In genomic region chr15:92495468-92495867, GRCh38 we compare ENCODE assay signal across 22 cellular contexts.
"Had no signal": no experiment of that assay in that cellular context is flagged by ENCODE, and none has a peak within 500 bp of the region (broad histone marks: within the 10 kb centered on the region; RNA-seq: fewer than 3 reads in every experiment).

No MANE protein-coding gene starts in this region.

- ATAC-seq: left lung; naive thymus-derived CD8-positive, alpha-beta T cell; pancreas; right cardiac atrium; T-cell; WTC11 had no signal

- H3K4me1 ChIP-seq: left lung, pancreas, tibial artery had no signal

- H3K36me3 ChIP-seq: left lung, pancreas, tibial artery had no signal

- H3K9me3 Mint-ChIP-seq: dendritic cell treated with granulocyte-macrophage colony-stimulating factor and Interleukin-4, amounts not matched to agents 40 ng/mL and 50 ng/mL, for 4 days had no signal

- H3K27me3 ChIP-seq: pancreas had no signal

- H3K27ac ChIP-seq: left lung, pancreas, tibial artery had no signal

- H3K4me3 Mint-ChIP-seq: activated naive CD8-positive, alpha-beta T cell treated with anti-CD3 and anti-CD28 coated beads for 36 hours; dendritic cell treated with granulocyte-macrophage colony-stimulating factor and Interleukin-4, amounts not matched to agents 40 ng/mL and 50 ng/mL, for 4 days; naive thymus-derived CD8-positive, alpha-beta T cell; stimulated activated naive CD8-positive, alpha-beta T cell treated with anti-CD3 and anti-CD28 coated beads, Interleukin-15, Interleukin-2, amounts not matched to agents 100 ng/mL and 50 ng/mL, for 24 hours; T-cell; WTC11 had no signal

- DNase-seq: activated CD4-positive, alpha-beta T cell treated with anti-CD3 and anti-CD28 coated beads, Interleukin-2, amount 50 U/mL, for 4 hours; activated CD8-positive, alpha-beta memory T cell treated with anti-CD3 and anti-CD28 coated beads, Interleukin-2, amount 50 U/mL, for 48 hours; activated naive CD4-positive, alpha-beta T cell treated with Interleukin-2 at 50 U/mL for 16 hours; activated naive CD8-positive, alpha-beta T cell treated with anti-CD3 and anti-CD28 coated beads for 36 hours; activated T-cell treated with anti-CD3 and anti-CD28 coated beads, Interleukin-2, amount 50 U/mL, for 48 hours; effector CD4-positive, alpha-beta T cell; glutamatergic neuron; hippocampal formation; kidney glomerular epithelial cell; left lung; naive thymus-derived CD8-positive, alpha-beta T cell; pancreas; right cardiac atrium; stimulated activated CD4-positive, alpha-beta T cell treated with anti-CD3 and anti-CD28 coated beads, Interleukin-12 subunit alpha, Interleukin-12 subunit beta, amount 100 ng/mL, for 4 hours; stimulated activated CD4-positive, alpha-beta T cell treated with anti-CD3 and anti-CD28 coated beads, Interleukin-4, amount 100 ng/mL, for 4 hours; T-cell; T-helper 9 cell; tibial artery had no signal

- H3K4me1 Mint-ChIP-seq: activated naive CD8-positive, alpha-beta T cell treated with anti-CD3 and anti-CD28 coated beads for 36 hours; naive thymus-derived CD8-positive, alpha-beta T cell; T-cell; WTC11 had no signal

- H3K9me3 ChIP-seq: pancreas had no signal

- H3K36me3 Mint-ChIP-seq: activated naive CD8-positive, alpha-beta T cell treated with anti-CD3 and anti-CD28 coated beads for 36 hours; T-cell; WTC11 had no signal

- H3K4me3 ChIP-seq: left lung, lung, pancreas, tibial artery had no signal

- H3K27ac Mint-ChIP-seq: activated naive CD8-positive, alpha-beta T cell treated with anti-CD3 and anti-CD28 coated beads for 36 hours; dendritic cell treated with granulocyte-macrophage colony-stimulating factor and Interleukin-4, amounts not matched to agents 40 ng/mL and 50 ng/mL, for 4 days; naive thymus-derived CD8-positive, alpha-beta T cell; stimulated activated naive CD8-positive, alpha-beta T cell treated with anti-CD3 and anti-CD28 coated beads, Interleukin-15, Interleukin-2, amounts not matched to agents 100 ng/mL and 50 ng/mL, for 24 hours; T-cell; WTC11 had no signal
